ENCODE assay signal across 11 cellular contexts in genomic region chr22:46055851-46056168, GRCh38.
A peak's percentile ranks its signal among the peaks of the same experiment; 100 is the strongest.
DNase-seq lines count a peak whose midpoint lies in the region; ATAC-seq and TF ChIP-seq lines count a peak whose summit lies in the region.
"Had no signal": no experiment of that assay in that cellular context is flagged by ENCODE, and none has a peak within 500 bp of the region (broad histone marks: within the 10 kb centered on the region; RNA-seq: fewer than 3 reads in every experiment).

No MANE protein-coding gene starts in this region.

- H3K9me3 ChIP-seq in duodenal mucosa (ENCODE audit: control insufficient read depth in 1 of 2, low read length in 2 of 2) (no peaks in the 10 kb centered on the region), ovary (no peaks in the 10 kb centered on the region)

- WGBS in ovary, 3 donors, result 3 to 11% (median 9%) methylated on average over 8 of the region's 8 CpGs

- H3K36me3 ChIP-seq in BJ (ENCODE audit: control insufficient read depth, insufficient read depth, low read length) (no peaks in the 10 kb centered on the region), duodenal mucosa (ENCODE audit: control insufficient read depth in 1 of 2, insufficient read depth in 2 of 2, low read length in 2 of 2) (no peaks in the 10 kb centered on the region), ovary (no peaks in the 10 kb centered on the region)

- CTCF ChIA-PET in BJ (lab: Yijun Ruan, JAX), result interaction anchor here (0.9 to 2.9 kb wide), 4 partner anchors 11 to 49 kb away, joined by 3 to 14 read pairs (median 4); no protein-coding TSS in a partner anchor

- no peaks in the 10 kb centered on the region for H3K27me3 ChIP-seq in BJ (ENCODE audit: control insufficient read depth, insufficient read depth, low read length)
- no peaks in the 10 kb centered on the region for H3K27me3 ChIP-seq in duodenal mucosa (ENCODE audit: control insufficient read depth in 1 of 2, insufficient read depth in 2 of 2, low read length in 2 of 2)
- H3K27me3 ChIP-seq in ovary, result no peaks in the 10 kb centered on the region

- H3K4me1 ChIP-seq in duodenal mucosa (ENCODE audit: control insufficient read depth in 1 of 2, insufficient read depth in 2 of 2, low read length in 2 of 2) (peaks cover 45 to 67% of the 10 kb centered on the region in 2 donors), ovary (ENCODE audit: insufficient read depth) (peaks cover 34% of the 10 kb centered on the region)

- intact Hi-C loops in ovary (cut with DNase I), result no loop called here

- H3K9ac ChIP-seq in duodenal mucosa (ENCODE audit: low read depth in 1 of 2, low read length in 2 of 2), result peak overlapping the region; percentile 2 to 42

- H3K4me3 ChIP-seq in BJ (ENCODE audit: low read depth, low read length) (peak overlapping the region; percentile 62), LNCaP clone FGC (ENCODE audit: low read depth, low read length) (peak overlapping the region; percentile 59), duodenal mucosa (ENCODE audit: low read depth in 1 of 2, low read length in 2 of 2) (peak overlapping the region; percentile 72 to 85), ovary (peak overlapping the region; percentile 87)

- no peak for DNase-seq in BJ (ENCODE audit: low read depth)
- DNase-seq in LNCaP clone FGC (ENCODE audit: low read depth), result no peak
- DNase-seq in ovary, result no peak
- no peak for DNase-seq in 8988T
- DNase-seq in NCI-H128 (lab: John Stamatoyannopoulos, UW; ENCODE audit: unreplicated experiment), result no peak
- DNase-seq: erythroblast, GF-D8, NCI-H748 treated with DMSO at 0.1 percent for 48 hours had no signal

- H3K27ac ChIP-seq in duodenal mucosa (ENCODE audit: low read depth, low read length) (peak overlapping the region; percentile 82), ovary (peak overlapping the region; percentile 95 to 100)

- ATAC-seq in HG03342 (IDR thresholded peaks at IDR 0.05; ENCODE audit: unreplicated experiment) (no peak), GM21576 (IDR thresholded peaks at IDR 0.05; ENCODE audit: unreplicated experiment) (no peak)

- TF ChIP-seq CTCF in BJ (IDR thresholded peaks at IDR 0.05; ENCODE audit: insufficient read depth, low read depth, low read length), result no peak; the same call in 1 of the 2 replicates
- TF ChIP-seq CTCF in LNCaP clone FGC (IDR thresholded peaks at IDR 0.05; ENCODE audit: control insufficient read depth, extremely low read depth, insufficient read depth), result no peak
- no peak for TF ChIP-seq CTCF in ovary (IDR thresholded peaks at IDR 0.05)

- TF ChIP-seq POLR2A in ovary (IDR thresholded peaks at IDR 0.05), result no peak

- no peak for TF ChIP-seq EP300 in ovary (IDR thresholded peaks at IDR 0.05)

- POLR2A ChIA-PET in BJ (lab: Charles Lee), result interaction anchor here (0.9 kb wide), 1 partner anchor 15 kb away, joined by 4 read pairs; no protein-coding TSS in a partner anchor
